In genomic region chr20:50578778-50579165, GRCh38 we compare ENCODE assay signal across 18 cellular contexts.
DNase-seq lines count a peak whose midpoint lies in the region; ATAC-seq and TF ChIP-seq lines count a peak whose summit lies in the region.
"Had no signal": no experiment of that assay in that cellular context is flagged by ENCODE, and none has a peak within 500 bp of the region (broad histone marks: within the 10 kb centered on the region; RNA-seq: fewer than 3 reads in every experiment).

No MANE protein-coding gene starts in this region.

- peaks cover 66% of the 10 kb centered on the region for H3K36me3 Mint-ChIP-seq in activated naive CD4-positive, alpha-beta T cell treated with anti-CD3 and anti-CD28 coated beads, Interleukin-2, amount 10 ng/mL, durations not matched to agents 7 days and 5 days

- ATAC-seq in RWPE2 (ENCODE audit: low read depth): no peak
- no peak for ATAC-seq in lower lobe of right lung
- ATAC-seq in right lobe of liver: no peak
- no peak for ATAC-seq in GM21526 (IDR thresholded peaks at IDR 0.05; ENCODE audit: low FRiP score, unreplicated experiment)
- ATAC-seq: GM12878 had no signal

- TF ChIP-seq POLR2A in spleen (IDR thresholded peaks at IDR 0.05) (no peak), right lobe of liver (IDR thresholded peaks at IDR 0.05) (no peak)

- no peaks in the 10 kb centered on the region for H3K9me3 ChIP-seq in RWPE2 (ENCODE audit: severe bottlenecking)
- no peaks in the 10 kb centered on the region for H3K9me3 ChIP-seq in lower lobe of right lung
- no peaks in the 10 kb centered on the region for H3K9me3 ChIP-seq in spleen
- no peaks in the 10 kb centered on the region for H3K9me3 ChIP-seq in right lobe of liver
- H3K9me3 ChIP-seq: Caco-2, HAP-1 had no signal

- no peak overlapping the region for H3K27ac ChIP-seq in RWPE2 (ENCODE audit: poor library complexity, severe bottlenecking)
- H3K27ac ChIP-seq in lower lobe of right lung: no peak overlapping the region
- peak overlapping the region in 1 of 8 donors; percentile 40 for H3K27ac ChIP-seq in spleen
- H3K27ac ChIP-seq in right lobe of liver: no peak overlapping the region
- H3K27ac ChIP-seq: PC-9 had no signal

- CTCF ChIA-PET in activated naive CD4-positive, alpha-beta T cell treated with anti-CD3 and anti-CD28 coated beads, Interleukin-2, amount 10 ng/mL, durations not matched to agents 7 days and 5 days (lab: Charles Lee): interaction anchor here (1.0 to 15.3 kb wide), 8 partner anchors 8 to 116 kb away, joined by 3 to 236 read pairs (median 5); no protein-coding TSS in a partner anchor

- no peak overlapping the region for H3K27ac Mint-ChIP-seq in activated naive CD4-positive, alpha-beta T cell treated with anti-CD3 and anti-CD28 coated beads, Interleukin-2, amount 10 ng/mL, durations not matched to agents 7 days and 5 days

- H3K36me3 ChIP-seq in RWPE2 (ENCODE audit: low read depth): peaks cover 100% of the 10 kb centered on the region
- peaks cover 99% of the 10 kb centered on the region for H3K36me3 ChIP-seq in lower lobe of right lung
- peaks cover 2 to 100% (median 97%) of the 10 kb centered on the region in 6 donors for H3K36me3 ChIP-seq in spleen
- H3K36me3 ChIP-seq in right lobe of liver: peaks cover 0 to 59% (median 30%) of the 10 kb centered on the region in 4 donors

- H3K27me3 ChIP-seq in RWPE2 (ENCODE audit: insufficient read depth, poor library complexity, severe bottlenecking): no peaks in the 10 kb centered on the region
- H3K27me3 ChIP-seq in lower lobe of right lung (ENCODE audit: low read depth): no peaks in the 10 kb centered on the region
- no peaks in the 10 kb centered on the region for H3K27me3 ChIP-seq in spleen (replicated peaks in 1 of 7)
- no peaks in the 10 kb centered on the region for H3K27me3 ChIP-seq in right lobe of liver

- H3K4me1 ChIP-seq in RWPE2 (ENCODE audit: insufficient read depth, poor library complexity, severe bottlenecking) (no peaks in the 10 kb centered on the region), lower lobe of right lung (peaks cover 13% of the 10 kb centered on the region), spleen (peaks cover 0 to 64% (median 27%) of the 10 kb centered on the region in 6 donors), right lobe of liver (peaks cover 0 to 28% (median 2%) of the 10 kb centered on the region in 4 donors)
- H3K4me1 ChIP-seq: Caco-2, HAP-1 had no signal

- 73 to 81% (median 77%) methylated on average over 5 of the region's 5 CpGs for WGBS in spleen, 5 donors
- WGBS in right lobe of liver (ENCODE audit: insufficient coverage, low coverage, low lambda C conversion rate, missing lambda C conversion rate): 90% methylated on average over 5 of the region's 5 CpGs

- no peak for TF ChIP-seq CTCF in RWPE2 (IDR thresholded peaks at IDR 0.05; ENCODE audit: poor library complexity, severe bottlenecking)
- no peak for TF ChIP-seq CTCF in lower lobe of right lung (IDR thresholded peaks at IDR 0.05)
- TF ChIP-seq CTCF in spleen (IDR thresholded peaks at IDR 0.05 in 8 of 11, conservative IDR thresholded peaks at IDR 0.05 in 3 of 11): no peak
- no peak for TF ChIP-seq CTCF in right lobe of liver (IDR thresholded peaks at IDR 0.05)

- H3K4me3 ChIP-seq in RWPE2 (ENCODE audit: severe bottlenecking): no peak overlapping the region
- H3K4me3 ChIP-seq in lower lobe of right lung: no peak overlapping the region
- no peak overlapping the region for H3K4me3 ChIP-seq in spleen
- H3K4me3 ChIP-seq in right lobe of liver: no peak overlapping the region
- H3K4me3 ChIP-seq: GM12878, HAP-1, PC-9 had no signal

- no peaks in the 10 kb centered on the region for H3K9me3 Mint-ChIP-seq in activated naive CD4-positive, alpha-beta T cell treated with anti-CD3 and anti-CD28 coated beads, Interleukin-2, amount 10 ng/mL, durations not matched to agents 7 days and 5 days

- H3K27me3 Mint-ChIP-seq in activated naive CD4-positive, alpha-beta T cell treated with anti-CD3 and anti-CD28 coated beads, Interleukin-2, amount 10 ng/mL, durations not matched to agents 7 days and 5 days: no peaks in the 10 kb centered on the region

- intact Hi-C loops in lower lobe of right lung (cut with DNase I) (loop anchor here (10.0 kb wide), 2 partner anchors 64 to 104 kb away; partner anchors contain the start of gene PTPN1), spleen (cut with DNase I; ENCODE audit: low total_unique reads) (loop anchor here (5.0 kb wide), 1 partner anchor 386 kb away; the partner anchor contains the start of gene CEBPB), right lobe of liver (cut with DNase I) (loop anchor here (5.0 to 10.0 kb wide), 3 partner anchors 64 to 386 kb away; partner anchors contain the start of genes CEBPB (in 1 of the 2) and PTPN1 (in 1 of the 2))

- DNase-seq in activated naive CD4-positive, alpha-beta T cell treated with anti-CD3 and anti-CD28 coated beads, Interleukin-2, amount 10 ng/mL, durations not matched to agents 7 days and 5 days: peak; percentile 8
- no peak for DNase-seq in activated naive CD4-positive, alpha-beta T cell (lab: John Stamatoyannopoulos, UW)
- DNase-seq in RWPE2 (ENCODE audit: low spot score): peak; percentile 67
- peak; percentile 31 for DNase-seq in lower lobe of right lung
- peak; percentile 13 for DNase-seq in spleen
- DNase-seq in right lobe of liver: no peak
- DNase-seq: AML-193, DMS53, Karpas-422, MM.1S, NCI-H1105 treated with DMSO at 0.1 percent for 48 hours, NCI-H187, NCI-H446, PC-9 had no signal

- no peak overlapping the region for H3K4me3 Mint-ChIP-seq in activated naive CD4-positive, alpha-beta T cell treated with anti-CD3 and anti-CD28 coated beads, Interleukin-2, amount 10 ng/mL, durations not matched to agents 7 days and 5 days

- peaks cover 9% of the 10 kb centered on the region for H3K4me1 Mint-ChIP-seq in activated naive CD4-positive, alpha-beta T cell treated with anti-CD3 and anti-CD28 coated beads, Interleukin-2, amount 10 ng/mL, durations not matched to agents 7 days and 5 days

Comparison
In these comparisons a context has a peak if more than half of its experiments do, and no peak if none do; other contexts are left out.
1. DNase-seq: peak in activated naive CD4-positive, alpha-beta T cell treated with anti-CD3 and anti-CD28 coated beads, Interleukin-2, amount 10 ng/mL, durations not matched to agents 7 days and 5 days (single experiment), RWPE2 (single experiment), lower lobe of right lung (single experiment) and spleen (single experiment); none in activated naive CD4-positive, alpha-beta T cell (0 of 4) and right lobe of liver (0 of 3).